ENCODE assay signal across 1 cellular context in the genomic region with DNA sequence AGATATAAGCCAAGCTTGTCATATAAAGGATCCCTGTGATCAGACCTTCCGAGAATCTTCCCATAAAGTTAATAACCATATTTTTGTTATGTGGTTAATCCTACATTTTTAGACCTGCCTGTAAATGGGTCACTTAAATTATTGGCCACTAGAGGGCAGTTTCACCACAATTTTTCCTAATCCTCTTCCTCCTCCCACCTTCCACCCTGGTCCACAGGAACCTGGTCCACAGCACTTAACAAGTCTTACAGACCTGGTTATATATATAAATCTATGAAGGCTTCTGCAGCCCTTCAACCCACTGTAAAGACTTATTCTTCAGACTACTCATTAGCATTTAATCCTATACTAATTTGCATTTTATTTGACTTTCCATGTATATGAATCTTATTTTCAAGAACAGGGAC.
TF ChIP-seq lines count a peak whose summit lies in the region.

No MANE protein-coding gene starts in this region.

TF ChIP-seq in K562, 482 proteins besides CTCF, POLR2A, EP300 and RAD21 (continued from another document):
- TF ChIP-seq DEAF1 (CRISPR knock-in tag; IDR thresholded peaks at IDR 0.05): peak; percentile 27; the same call in 1 of the 2 replicates
- peak; percentile 90 for TF ChIP-seq CBX5 (IDR thresholded peaks at IDR 0.05; ENCODE audit: borderline replicate concordance, low read depth)
- no peak for TF ChIP-seq FUS (optimal IDR thresholded peaks at IDR 0.05; ENCODE audit: low read depth, low read length)
- TF ChIP-seq, protein P1, sequence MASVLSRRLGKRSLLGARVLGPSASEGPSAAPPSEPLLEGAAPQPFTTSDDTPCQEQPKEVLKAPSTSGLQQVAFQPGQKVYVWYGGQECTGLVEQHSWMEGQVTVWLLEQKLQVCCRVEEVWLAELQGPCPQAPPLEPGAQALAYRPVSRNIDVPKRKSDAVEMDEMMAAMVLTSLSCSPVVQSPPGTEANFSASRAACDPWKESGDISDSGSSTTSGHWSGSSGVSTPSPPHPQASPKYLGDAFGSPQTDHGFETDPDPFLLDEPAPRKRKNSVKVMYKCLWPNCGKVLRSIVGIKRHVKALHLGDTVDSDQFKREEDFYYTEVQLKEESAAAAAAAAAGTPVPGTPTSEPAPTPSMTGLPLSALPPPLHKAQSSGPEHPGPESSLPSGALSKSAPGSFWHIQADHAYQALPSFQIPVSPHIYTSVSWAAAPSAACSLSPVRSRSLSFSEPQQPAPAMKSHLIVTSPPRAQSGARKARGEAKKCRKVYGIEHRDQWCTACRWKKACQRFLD (CRISPR knock-in tag; IDR thresholded peaks at IDR 0.05): no peak
- TF ChIP-seq ETV6 (IDR thresholded peaks at IDR 0.05; ENCODE audit: borderline replicate concordance in 1 of 2, low read depth in 2 of 2, low read length in 1 of 2): no peak
- no peak for TF ChIP-seq ETV6 (CRISPR knock-in tag; IDR thresholded peaks at IDR 0.05; ENCODE audit: borderline replicate concordance)
- TF ChIP-seq GTF3C2 (IDR thresholded peaks at IDR 0.05; ENCODE audit: borderline replicate concordance, extremely low read depth, insufficient read length): no peak
- peak; percentile 8 for TF ChIP-seq ZFP36 (IDR thresholded peaks at IDR 0.05; ENCODE audit: low read depth, low read length, partially characterized antibody)
- no peak for TF ChIP-seq ZC3H8 (IDR thresholded peaks at IDR 0.05)
- no peak for TF ChIP-seq FOXA1 (IDR thresholded peaks at IDR 0.05; ENCODE audit: borderline replicate concordance)
TF ChIP-seq in K562: peak in this region for 14.
